1 cellular context compared by ENCODE assay signal in the genomic region with DNA sequence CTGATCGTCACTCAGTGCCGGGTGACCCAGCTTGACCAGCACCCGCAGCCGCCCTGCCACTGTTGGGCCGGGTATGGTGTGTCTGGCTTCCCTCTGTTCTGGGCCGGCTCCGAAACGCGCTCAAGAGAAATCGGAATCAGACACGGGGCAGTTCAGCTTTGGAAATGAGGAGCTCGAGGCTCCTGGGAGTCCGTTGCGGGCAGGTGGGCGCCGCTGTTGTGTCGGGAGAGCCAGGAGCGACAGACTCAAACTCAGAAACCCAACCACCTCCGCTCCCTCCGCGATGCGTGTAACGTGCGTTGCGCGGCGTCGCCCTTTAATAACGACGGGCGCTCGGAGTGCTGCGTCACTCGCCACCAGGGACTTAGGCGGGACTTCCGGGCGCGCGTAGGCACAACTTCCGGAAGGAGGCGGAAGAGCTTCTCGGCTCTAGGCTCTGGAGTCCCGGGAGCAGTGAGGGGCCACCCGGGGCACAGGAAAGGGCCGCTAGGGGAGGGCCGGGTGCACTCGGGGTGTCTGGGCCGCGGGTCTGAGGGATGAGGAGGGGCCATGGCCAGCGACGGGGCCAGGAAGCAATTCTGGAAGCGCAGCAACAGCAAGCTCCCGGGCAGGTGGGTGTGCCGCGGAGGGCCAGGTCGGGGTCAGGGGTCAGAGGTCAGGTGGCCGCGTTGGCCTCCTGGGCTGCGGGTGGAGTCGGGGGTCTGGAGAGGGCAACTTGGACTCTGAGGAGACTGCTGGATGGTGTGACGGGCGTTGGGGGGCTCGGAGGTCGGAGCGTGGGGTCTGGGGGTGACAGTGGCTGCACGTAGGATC.
TF ChIP-seq lines count a peak whose summit lies in the region.

A gene with protein sequence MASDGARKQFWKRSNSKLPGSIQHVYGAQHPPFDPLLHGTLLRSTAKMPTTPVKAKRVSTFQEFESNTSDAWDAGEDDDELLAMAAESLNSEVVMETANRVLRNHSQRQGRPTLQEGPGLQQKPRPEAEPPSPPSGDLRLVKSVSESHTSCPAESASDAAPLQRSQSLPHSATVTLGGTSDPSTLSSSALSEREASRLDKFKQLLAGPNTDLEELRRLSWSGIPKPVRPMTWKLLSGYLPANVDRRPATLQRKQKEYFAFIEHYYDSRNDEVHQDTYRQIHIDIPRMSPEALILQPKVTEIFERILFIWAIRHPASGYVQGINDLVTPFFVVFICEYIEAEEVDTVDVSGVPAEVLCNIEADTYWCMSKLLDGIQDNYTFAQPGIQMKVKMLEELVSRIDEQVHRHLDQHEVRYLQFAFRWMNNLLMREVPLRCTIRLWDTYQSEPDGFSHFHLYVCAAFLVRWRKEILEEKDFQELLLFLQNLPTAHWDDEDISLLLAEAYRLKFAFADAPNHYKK (plus strand): TSS at position 413 of the 813 bp plus-strand sequence. CDS start 137 bp downstream, at position 550.

TF ChIP-seq in HepG2, 621 proteins besides CTCF, POLR2A, EP300 and RAD21 (continued from another document and continues in another):
- TF ChIP-seq, protein P1, sequence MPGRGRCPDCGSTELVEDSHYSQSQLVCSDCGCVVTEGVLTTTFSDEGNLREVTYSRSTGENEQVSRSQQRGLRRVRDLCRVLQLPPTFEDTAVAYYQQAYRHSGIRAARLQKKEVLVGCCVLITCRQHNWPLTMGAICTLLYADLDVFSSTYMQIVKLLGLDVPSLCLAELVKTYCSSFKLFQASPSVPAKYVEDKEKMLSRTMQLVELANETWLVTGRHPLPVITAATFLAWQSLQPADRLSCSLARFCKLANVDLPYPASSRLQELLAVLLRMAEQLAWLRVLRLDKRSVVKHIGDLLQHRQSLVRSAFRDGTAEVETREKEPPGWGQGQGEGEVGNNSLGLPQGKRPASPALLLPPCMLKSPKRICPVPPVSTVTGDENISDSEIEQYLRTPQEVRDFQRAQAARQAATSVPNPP (CRISPR knock-in tag; IDR thresholded peaks at IDR 0.05), result no peak
- TF ChIP-seq AHR (CRISPR knock-in tag; IDR thresholded peaks at IDR 0.05) (0 out of 2 replicates have a peak, but pooled peaks have one; percentile 60), ZFX (CRISPR knock-in tag; IDR thresholded peaks at IDR 0.05; ENCODE audit: low read depth) (peak; percentile 90), MEIS2 (CRISPR knock-in tag; IDR thresholded peaks at IDR 0.05) (peak; percentile 53; the same call in 1 of the 2 replicates), ZBTB8A (CRISPR knock-in tag; IDR thresholded peaks at IDR 0.05; ENCODE audit: borderline replicate concordance, low read depth) (no peak), RARG (CRISPR knock-in tag; IDR thresholded peaks at IDR 0.05; ENCODE audit: low read depth) (no peak; the same call in 1 of the 2 replicates), HNRNPLL (IDR thresholded peaks at IDR 0.05; ENCODE audit: low read depth, low read length, poor library complexity, severe bottlenecking) (peak; percentile 95), ISX (CRISPR knock-in tag; conservative IDR thresholded peaks at IDR 0.05) (no peak), RNF2 (conservative IDR thresholded peaks at IDR 0.05; ENCODE audit: low read depth) (no peak), PHF8 (CRISPR knock-in tag; IDR thresholded peaks at IDR 0.05) (peak; percentile 93), RXRB (CRISPR knock-in tag; IDR thresholded peaks at IDR 0.05; ENCODE audit: borderline replicate concordance) (peak; percentile 74; the same call in 1 of the 2 replicates), ZNF709 (CRISPR knock-in tag; IDR thresholded peaks at IDR 0.05) (no peak), POLR2AphosphoS2 (IDR thresholded peaks at IDR 0.05; ENCODE audit: low read depth, low read length) (peak; percentile 85; the same call in 1 of the 2 replicates), TAF1 (CRISPR knock-in tag; IDR thresholded peaks at IDR 0.05) (peak; percentile 91), MIER2 (CRISPR knock-in tag; IDR thresholded peaks at IDR 0.05) (peak; percentile 74), ZNF543 (CRISPR knock-in tag; IDR thresholded peaks at IDR 0.05) (peak; percentile 66; the same call in 1 of the 2 replicates), PTBP1 (IDR thresholded peaks at IDR 0.05; ENCODE audit: low read depth, low read length, poor library complexity, severe bottlenecking) (no peak), ZMYM3 (CRISPR knock-in tag; IDR thresholded peaks at IDR 0.05) (no peak), HOXA9 (CRISPR knock-in tag; IDR thresholded peaks at IDR 0.05; ENCODE audit: borderline replicate concordance) (peak; percentile 78; the same call in 1 of the 2 replicates), ZNF766 (CRISPR knock-in tag; IDR thresholded peaks at IDR 0.05; ENCODE audit: borderline replicate concordance) (peak; percentile 35; the same call in 1 of the 2 replicates), ZNF605 (CRISPR knock-in tag; IDR thresholded peaks at IDR 0.05) (peak; percentile 84), ZNF614 (CRISPR knock-in tag; IDR thresholded peaks at IDR 0.05; ENCODE audit: borderline replicate concordance) (peak; percentile 66; the same call in 1 of the 2 replicates), PPARG (CRISPR knock-in tag; conservative IDR thresholded peaks at IDR 0.05) (peak; percentile 50), ZNF335 (CRISPR knock-in tag; IDR thresholded peaks at IDR 0.05) (peak; percentile 83), ISL2 (CRISPR knock-in tag; IDR thresholded peaks at IDR 0.05) (peak; percentile 69), U2AF1 (optimal IDR thresholded peaks at IDR 0.05; ENCODE audit: low read depth, low read length) (peak; percentile 69), NFE2 (CRISPR knock-in tag; IDR thresholded peaks at IDR 0.05) (peak; percentile 42; the same call in 1 of the 2 replicates), KLF13 (CRISPR knock-in tag; IDR thresholded peaks at IDR 0.05) (0 out of 2 replicates have a peak, but pooled peaks have one; percentile 15), CENPX (CRISPR knock-in tag; IDR thresholded peaks at IDR 0.05) (no peak)
- TF ChIP-seq, protein P2, sequence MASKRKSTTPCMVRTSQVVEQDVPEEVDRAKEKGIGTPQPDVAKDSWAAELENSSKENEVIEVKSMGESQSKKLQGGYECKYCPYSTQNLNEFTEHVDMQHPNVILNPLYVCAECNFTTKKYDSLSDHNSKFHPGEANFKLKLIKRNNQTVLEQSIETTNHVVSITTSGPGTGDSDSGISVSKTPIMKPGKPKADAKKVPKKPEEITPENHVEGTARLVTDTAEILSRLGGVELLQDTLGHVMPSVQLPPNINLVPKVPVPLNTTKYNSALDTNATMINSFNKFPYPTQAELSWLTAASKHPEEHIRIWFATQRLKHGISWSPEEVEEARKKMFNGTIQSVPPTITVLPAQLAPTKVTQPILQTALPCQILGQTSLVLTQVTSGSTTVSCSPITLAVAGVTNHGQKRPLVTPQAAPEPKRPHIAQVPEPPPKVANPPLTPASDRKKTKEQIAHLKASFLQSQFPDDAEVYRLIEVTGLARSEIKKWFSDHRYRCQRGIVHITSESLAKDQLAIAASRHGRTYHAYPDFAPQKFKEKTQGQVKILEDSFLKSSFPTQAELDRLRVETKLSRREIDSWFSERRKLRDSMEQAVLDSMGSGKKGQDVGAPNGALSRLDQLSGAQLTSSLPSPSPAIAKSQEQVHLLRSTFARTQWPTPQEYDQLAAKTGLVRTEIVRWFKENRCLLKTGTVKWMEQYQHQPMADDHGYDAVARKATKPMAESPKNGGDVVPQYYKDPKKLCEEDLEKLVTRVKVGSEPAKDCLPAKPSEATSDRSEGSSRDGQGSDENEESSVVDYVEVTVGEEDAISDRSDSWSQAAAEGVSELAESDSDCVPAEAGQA (IDR thresholded peaks at IDR 0.05; ENCODE audit: low read depth), result peak; percentile 91
- TF ChIP-seq, protein P2 (CRISPR knock-in tag; IDR thresholded peaks at IDR 0.05; ENCODE audit: borderline replicate concordance), result no peak
- TF ChIP-seq, protein P3, sequence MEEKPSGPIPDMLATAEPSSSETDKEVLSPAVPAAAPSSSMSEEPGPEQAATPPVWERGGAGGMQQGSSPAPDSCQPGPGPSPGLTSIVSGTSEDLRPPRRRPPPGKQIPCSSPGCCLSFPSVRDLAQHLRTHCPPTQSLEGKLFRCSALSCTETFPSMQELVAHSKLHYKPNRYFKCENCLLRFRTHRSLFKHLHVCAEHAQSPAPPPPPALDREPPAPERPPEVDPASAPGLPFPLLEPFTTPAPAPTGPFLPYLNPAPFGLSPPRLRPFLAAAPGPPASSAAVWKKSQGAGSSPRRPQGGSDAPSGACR (CRISPR knock-in tag; IDR thresholded peaks at IDR 0.05), result peak; percentile 90
- TF ChIP-seq, protein P4, sequence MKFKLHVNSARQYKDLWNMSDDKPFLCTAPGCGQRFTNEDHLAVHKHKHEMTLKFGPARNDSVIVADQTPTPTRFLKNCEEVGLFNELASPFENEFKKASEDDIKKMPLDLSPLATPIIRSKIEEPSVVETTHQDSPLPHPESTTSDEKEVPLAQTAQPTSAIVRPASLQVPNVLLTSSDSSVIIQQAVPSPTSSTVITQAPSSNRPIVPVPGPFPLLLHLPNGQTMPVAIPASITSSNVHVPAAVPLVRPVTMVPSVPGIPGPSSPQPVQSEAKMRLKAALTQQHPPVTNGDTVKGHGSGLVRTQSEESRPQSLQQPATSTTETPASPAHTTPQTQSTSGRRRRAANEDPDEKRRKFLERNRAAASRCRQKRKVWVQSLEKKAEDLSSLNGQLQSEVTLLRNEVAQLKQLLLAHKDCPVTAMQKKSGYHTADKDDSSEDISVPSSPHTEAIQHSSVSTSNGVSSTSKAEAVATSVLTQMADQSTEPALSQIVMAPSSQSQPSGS (CRISPR knock-in tag; IDR thresholded peaks at IDR 0.05), result peak; percentile 75; the same call in 1 of the 2 replicates
- TF ChIP-seq, protein P5, sequence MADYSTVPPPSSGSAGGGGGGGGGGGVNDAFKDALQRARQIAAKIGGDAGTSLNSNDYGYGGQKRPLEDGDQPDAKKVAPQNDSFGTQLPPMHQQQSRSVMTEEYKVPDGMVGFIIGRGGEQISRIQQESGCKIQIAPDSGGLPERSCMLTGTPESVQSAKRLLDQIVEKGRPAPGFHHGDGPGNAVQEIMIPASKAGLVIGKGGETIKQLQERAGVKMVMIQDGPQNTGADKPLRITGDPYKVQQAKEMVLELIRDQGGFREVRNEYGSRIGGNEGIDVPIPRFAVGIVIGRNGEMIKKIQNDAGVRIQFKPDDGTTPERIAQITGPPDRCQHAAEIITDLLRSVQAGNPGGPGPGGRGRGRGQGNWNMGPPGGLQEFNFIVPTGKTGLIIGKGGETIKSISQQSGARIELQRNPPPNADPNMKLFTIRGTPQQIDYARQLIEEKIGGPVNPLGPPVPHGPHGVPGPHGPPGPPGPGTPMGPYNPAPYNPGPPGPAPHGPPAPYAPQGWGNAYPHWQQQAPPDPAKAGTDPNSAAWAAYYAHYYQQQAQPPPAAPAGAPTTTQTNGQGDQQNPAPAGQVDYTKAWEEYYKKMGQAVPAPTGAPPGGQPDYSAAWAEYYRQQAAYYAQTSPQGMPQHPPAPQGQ (CRISPR knock-in tag; IDR thresholded peaks at IDR 0.05; ENCODE audit: borderline replicate concordance), result 0 out of 2 replicates have a peak, but pooled peaks have one; percentile 24
- TF ChIP-seq, protein P6, sequence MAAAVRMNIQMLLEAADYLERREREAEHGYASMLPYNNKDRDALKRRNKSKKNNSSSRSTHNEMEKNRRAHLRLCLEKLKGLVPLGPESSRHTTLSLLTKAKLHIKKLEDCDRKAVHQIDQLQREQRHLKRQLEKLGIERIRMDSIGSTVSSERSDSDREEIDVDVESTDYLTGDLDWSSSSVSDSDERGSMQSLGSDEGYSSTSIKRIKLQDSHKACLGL (CRISPR knock-in tag; IDR thresholded peaks at IDR 0.05), result peak; percentile 69; the same call in 1 of the 2 replicates
- TF ChIP-seq, protein P7, sequence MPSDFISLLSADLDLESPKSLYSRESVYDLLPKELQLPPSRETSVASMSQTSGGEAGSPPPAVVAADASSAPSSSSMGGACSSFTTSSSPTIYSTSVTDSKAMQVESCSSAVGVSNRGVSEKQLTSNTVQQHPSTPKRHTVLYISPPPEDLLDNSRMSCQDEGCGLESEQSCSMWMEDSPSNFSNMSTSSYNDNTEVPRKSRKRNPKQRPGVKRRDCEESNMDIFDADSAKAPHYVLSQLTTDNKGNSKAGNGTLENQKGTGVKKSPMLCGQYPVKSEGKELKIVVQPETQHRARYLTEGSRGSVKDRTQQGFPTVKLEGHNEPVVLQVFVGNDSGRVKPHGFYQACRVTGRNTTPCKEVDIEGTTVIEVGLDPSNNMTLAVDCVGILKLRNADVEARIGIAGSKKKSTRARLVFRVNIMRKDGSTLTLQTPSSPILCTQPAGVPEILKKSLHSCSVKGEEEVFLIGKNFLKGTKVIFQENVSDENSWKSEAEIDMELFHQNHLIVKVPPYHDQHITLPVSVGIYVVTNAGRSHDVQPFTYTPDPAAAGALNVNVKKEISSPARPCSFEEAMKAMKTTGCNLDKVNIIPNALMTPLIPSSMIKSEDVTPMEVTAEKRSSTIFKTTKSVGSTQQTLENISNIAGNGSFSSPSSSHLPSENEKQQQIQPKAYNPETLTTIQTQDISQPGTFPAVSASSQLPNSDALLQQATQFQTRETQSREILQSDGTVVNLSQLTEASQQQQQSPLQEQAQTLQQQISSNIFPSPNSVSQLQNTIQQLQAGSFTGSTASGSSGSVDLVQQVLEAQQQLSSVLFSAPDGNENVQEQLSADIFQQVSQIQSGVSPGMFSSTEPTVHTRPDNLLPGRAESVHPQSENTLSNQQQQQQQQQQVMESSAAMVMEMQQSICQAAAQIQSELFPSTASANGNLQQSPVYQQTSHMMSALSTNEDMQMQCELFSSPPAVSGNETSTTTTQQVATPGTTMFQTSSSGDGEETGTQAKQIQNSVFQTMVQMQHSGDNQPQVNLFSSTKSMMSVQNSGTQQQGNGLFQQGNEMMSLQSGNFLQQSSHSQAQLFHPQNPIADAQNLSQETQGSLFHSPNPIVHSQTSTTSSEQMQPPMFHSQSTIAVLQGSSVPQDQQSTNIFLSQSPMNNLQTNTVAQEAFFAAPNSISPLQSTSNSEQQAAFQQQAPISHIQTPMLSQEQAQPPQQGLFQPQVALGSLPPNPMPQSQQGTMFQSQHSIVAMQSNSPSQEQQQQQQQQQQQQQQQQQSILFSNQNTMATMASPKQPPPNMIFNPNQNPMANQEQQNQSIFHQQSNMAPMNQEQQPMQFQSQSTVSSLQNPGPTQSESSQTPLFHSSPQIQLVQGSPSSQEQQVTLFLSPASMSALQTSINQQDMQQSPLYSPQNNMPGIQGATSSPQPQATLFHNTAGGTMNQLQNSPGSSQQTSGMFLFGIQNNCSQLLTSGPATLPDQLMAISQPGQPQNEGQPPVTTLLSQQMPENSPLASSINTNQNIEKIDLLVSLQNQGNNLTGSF (CRISPR knock-in tag; IDR thresholded peaks at IDR 0.05), result no peak
- TF ChIP-seq, protein P8, sequence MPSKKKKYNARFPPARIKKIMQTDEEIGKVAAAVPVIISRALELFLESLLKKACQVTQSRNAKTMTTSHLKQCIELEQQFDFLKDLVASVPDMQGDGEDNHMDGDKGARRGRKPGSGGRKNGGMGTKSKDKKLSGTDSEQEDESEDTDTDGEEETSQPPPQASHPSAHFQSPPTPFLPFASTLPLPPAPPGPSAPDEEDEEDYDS (CRISPR knock-in tag; IDR thresholded peaks at IDR 0.05), result peak; percentile 99
